In genomic region chr2:46584134-46584533, GRCh38 we compare ENCODE assay signal across 1 cellular context.
TF ChIP-seq lines count a peak whose summit lies in the region.

No MANE protein-coding gene starts in this region.

TF ChIP-seq in IMR-90, 13 proteins besides CTCF, POLR2A, EP300 and RAD21:
- TF ChIP-seq SMC3 (IDR thresholded peaks at IDR 0.05; ENCODE audit: low read depth, low read length) (no peak), CEBPB (IDR thresholded peaks at IDR 0.05; ENCODE audit: low read depth, low read length) (no peak), MAZ (IDR thresholded peaks at IDR 0.05; ENCODE audit: borderline replicate concordance, low read depth, low read length) (no peak), ELK1 (IDR thresholded peaks at IDR 0.05; ENCODE audit: borderline replicate concordance, low read depth, low read length) (no peak), RFX5 (IDR thresholded peaks at IDR 0.05; ENCODE audit: low read depth, low read length) (no peak), CHD1 (IDR thresholded peaks at IDR 0.05; ENCODE audit: low read depth, low read length) (no peak), RCOR1 (IDR thresholded peaks at IDR 0.05; ENCODE audit: insufficient replicate concordance, low read length) (no peak), MAFK (IDR thresholded peaks at IDR 0.05; ENCODE audit: low read depth, low read length) (no peak), NFE2L2 (IDR thresholded peaks at IDR 0.05; ENCODE audit: low read depth, low read length) (no peak), MXI1 (IDR thresholded peaks at IDR 0.05; ENCODE audit: borderline replicate concordance, low read depth, low read length) (no peak), FOS (IDR thresholded peaks at IDR 0.05; ENCODE audit: low read depth, low read length) (no peak), BHLHE40 (IDR thresholded peaks at IDR 0.05; ENCODE audit: low read depth, low read length) (no peak)
- TF ChIP-seq, protein P1, sequence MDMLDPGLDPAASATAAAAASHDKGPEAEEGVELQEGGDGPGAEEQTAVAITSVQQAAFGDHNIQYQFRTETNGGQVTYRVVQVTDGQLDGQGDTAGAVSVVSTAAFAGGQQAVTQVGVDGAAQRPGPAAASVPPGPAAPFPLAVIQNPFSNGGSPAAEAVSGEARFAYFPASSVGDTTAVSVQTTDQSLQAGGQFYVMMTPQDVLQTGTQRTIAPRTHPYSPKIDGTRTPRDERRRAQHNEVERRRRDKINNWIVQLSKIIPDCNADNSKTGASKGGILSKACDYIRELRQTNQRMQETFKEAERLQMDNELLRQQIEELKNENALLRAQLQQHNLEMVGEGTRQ (IDR thresholded peaks at IDR 0.05; ENCODE audit: low read depth, low read length): no peak
